In genomic region chr17:7438050-7438614, GRCh38 we compare ENCODE assay signal across 8 cellular contexts. TPM values are rescaled to one million over a fixed set of nuclear protein-coding genes. Genes with fewer than 3 reads are reported as not detected.
DNase-seq lines count a peak whose midpoint lies in the region; ATAC-seq lines count a peak whose summit lies in the region.

No MANE protein-coding gene starts in this region.

- peak overlapping the region in 2 of 5 donors; percentile 12 to 64 for H3K9ac ChIP-seq in subcutaneous abdominal adipose tissue (ENCODE audit: low read length in 5 of 5)

- DNase-seq in KBM-7: peak; percentile 68
- DNase-seq in activated CD8-positive, alpha-beta memory T cell treated with anti-CD3 and anti-CD28 coated beads, Interleukin-2, amount 50 U/mL, for 4 hours: peak; percentile 70
- peak; percentile 80 for DNase-seq in myocyte (ENCODE audit: low read depth)
- no peak for DNase-seq in NCI-H510A treated with DMSO at 0.1 percent for 48 hours (lab: John Stamatoyannopoulos, UW)

- H3K4me3 ChIP-seq in esophagus (ENCODE audit: low read depth in 1 of 2, low read length in 2 of 2) (peak overlapping the region; percentile 55 to 60), subcutaneous abdominal adipose tissue (ENCODE audit: low read depth in 1 of 5, low read length in 5 of 5) (peak overlapping the region; percentile 37 to 66 (median 55))

- H3K4me1 ChIP-seq in esophagus (ENCODE audit: control insufficient read depth in 2 of 2, insufficient read depth in 2 of 2, low read length in 1 of 2): peaks cover 0 to 23% of the 10 kb centered on the region in 2 donors
- peaks cover 0 to 60% (median 54%) of the 10 kb centered on the region in 5 donors for H3K4me1 ChIP-seq in subcutaneous abdominal adipose tissue (ENCODE audit: control insufficient read depth in 5 of 5, insufficient read depth in 5 of 5, low read length in 5 of 5)

- WGBS in esophagus, 2 donors: 10 to 14% methylated on average over 41 to 43 of the region's 43 CpGs

- in situ Hi-C loops in KBM-7 (cut with MboI; ENCODE audit: low pct_unique_long_range_greater_than_20kb, low sequenced_read_pairs): no loop called here

- H3K27me3 ChIP-seq in esophagus (ENCODE audit: control insufficient read depth in 1 of 2, insufficient read depth in 2 of 2, low read length in 2 of 2) (no peaks in the 10 kb centered on the region), subcutaneous abdominal adipose tissue (ENCODE audit: control insufficient read depth in 5 of 5, insufficient read depth in 4 of 5, low read length in 5 of 5) (peaks cover 0 to 25% (median 14%) of the 10 kb centered on the region in 5 donors)

- ATAC-seq in GM19467 (IDR thresholded peaks at IDR 0.05; ENCODE audit: unreplicated experiment) (no peak), HG02642 (IDR thresholded peaks at IDR 0.05; ENCODE audit: poor library complexity, unreplicated experiment) (no peak)

- H3K27ac ChIP-seq in esophagus (ENCODE audit: low read depth in 2 of 2, low read length in 1 of 2): peak overlapping the region; percentile 62 to 65
- H3K27ac ChIP-seq in subcutaneous abdominal adipose tissue (ENCODE audit: low read depth, low read length): no peak overlapping the region

- H3K36me3 ChIP-seq in esophagus (ENCODE audit: control insufficient read depth in 2 of 2, insufficient read depth in 2 of 2, low read length in 1 of 2) (no peaks in the 10 kb centered on the region), subcutaneous abdominal adipose tissue (ENCODE audit: control insufficient read depth in 5 of 5, insufficient read depth in 5 of 5, low read length in 5 of 5) (no peaks in the 10 kb centered on the region)

- H3K9me3 ChIP-seq in esophagus (ENCODE audit: control insufficient read depth in 2 of 2, insufficient read depth in 1 of 2, low read depth in 1 of 2, low read length in 1 of 2): no peaks in the 10 kb centered on the region
- no peaks in the 10 kb centered on the region for H3K9me3 ChIP-seq in subcutaneous abdominal adipose tissue (ENCODE audit: control insufficient read depth in 5 of 5, low read length in 5 of 5)

RNA-seq across cellular contexts. Expression of gene FGF11, which starts 1.2 kb away (rescaled TPM):
- polyA plus RNA-seq in esophagus: 10 to 100 TPM in 1 of 2 donors, 1 to 10 TPM in 1; 5.6 to 16.5 TPM
- total RNA-seq in myocyte: 41.7 and 89.9 TPM in 2 replicates
- polyA plus RNA-seq in myocyte (2012): 56.4 TPM

RNA-seq across cellular contexts. Expression of gene TMEM102, which starts 2.9 kb away (rescaled TPM):
- polyA plus RNA-seq in esophagus: 1 to 10 TPM; 6.8 to 9.8 TPM
- total RNA-seq in myocyte: 0.13 and 0.21 TPM in 2 replicates
- 2.9 TPM for polyA plus RNA-seq in myocyte (2012)

RNA-seq across cellular contexts. Expression of gene CHRNB1, which starts 6.7 kb away (rescaled TPM):
- polyA plus RNA-seq in esophagus: 1 to 10 TPM; 7.0 to 7.4 TPM
- total RNA-seq in myocyte: 213 and 222 TPM in 2 replicates
- polyA plus RNA-seq in myocyte (2012): 107 TPM

RNA-seq across cellular contexts. Expression of gene SPEM3, which starts 9.5 kb away (rescaled TPM):
- polyA plus RNA-seq in esophagus: not detected
- not detected in 2 replicates for total RNA-seq in myocyte
- polyA plus RNA-seq in myocyte (2012): 0.14 TPM

RNA-seq across cellular contexts. Expression of gene SPEM2, which starts 12.7 kb away (rescaled TPM):
- polyA plus RNA-seq in esophagus: not detected
- not detected in 2 replicates for total RNA-seq in myocyte
- 0.08 TPM for polyA plus RNA-seq in myocyte (2012)
